In the genomic region with DNA sequence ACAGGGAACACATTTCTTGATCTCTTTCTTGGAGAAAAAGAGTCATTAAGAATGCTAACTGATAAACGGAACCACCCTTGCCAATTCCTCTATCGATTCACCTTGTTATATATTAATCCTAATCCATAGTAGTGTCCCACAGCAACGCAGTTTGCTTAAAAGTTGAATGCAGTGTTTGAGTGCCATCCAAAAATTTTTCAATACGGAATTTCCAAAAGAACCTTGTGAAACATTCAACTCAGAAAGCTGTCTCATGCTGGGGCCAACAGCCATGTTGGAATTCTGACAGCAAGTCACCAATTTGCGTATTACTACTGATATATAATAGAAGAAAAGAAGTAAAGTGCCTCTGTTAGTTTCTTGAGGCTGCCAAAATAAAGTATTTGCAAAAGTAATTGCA, we compare ENCODE assay signal across 21 cellular contexts. TPM values are rescaled to one million over a fixed set of nuclear protein-coding genes. Genes with fewer than 3 reads are reported as not detected.
DNase-seq lines count a peak whose midpoint lies in the region; ATAC-seq, FAIRE-seq and TF ChIP-seq lines count a peak whose summit lies in the region.
"Had no signal": no experiment of that assay in that cellular context is flagged by ENCODE, and none has a peak within 500 bp of the region (broad histone marks: within the 10 kb centered on the region; RNA-seq: fewer than 3 reads in every experiment).

No MANE protein-coding gene starts in this region.

- H3K9me3 ChIP-seq in A549 (no peaks in the 10 kb centered on the region), astrocyte (ENCODE audit: insufficient read depth, low read depth, low read length) (no peaks in the 10 kb centered on the region), transverse colon (no peaks in the 10 kb centered on the region)
- H3K9me3 ChIP-seq: BLaER1 had no signal

- no peaks in the 10 kb centered on the region for H3K79me2 ChIP-seq in astrocyte (ENCODE audit: insufficient read depth, low read length)

- H4K20me1 ChIP-seq in astrocyte (ENCODE audit: insufficient read depth, low read length): no peaks in the 10 kb centered on the region
- H4K20me1 ChIP-seq: BLaER1 had no signal

- peaks cover 30% of the 10 kb centered on the region for H3K4me1 Mint-ChIP-seq in astrocyte (ENCODE audit: low read depth, unreplicated experiment)
- peaks cover 55% of the 10 kb centered on the region for H3K4me1 Mint-ChIP-seq in nephron

- no peaks in the 10 kb centered on the region for H3K9me3 Mint-ChIP-seq in astrocyte (ENCODE audit: unreplicated experiment)
- H3K9me3 Mint-ChIP-seq in nephron: peaks cover 3% of the 10 kb centered on the region
- H3K9me3 Mint-ChIP-seq: CD14-positive monocyte; CD4-positive, alpha-beta memory T cell had no signal

- ATAC-seq in A549 (no peak), left lobe of liver (peak; percentile 43), GM18502 (IDR thresholded peaks at IDR 0.05; ENCODE audit: poor library complexity, unreplicated experiment) (no peak)
- ATAC-seq: GM12878 had no signal

- POLR2A ChIA-PET in A549 (lab: Yijun Ruan, JAX): no interaction called here

- 90% methylated on average over 5 of the region's 5 CpGs for WGBS in A549 (ENCODE audit: missing lambda C conversion rate)
- WGBS in transverse colon (ENCODE audit: low coverage in 1 of 2), 2 donors: 92 to 94% methylated on average over 5 of the region's 5 CpGs

- no peak overlapping the region for H2AFZ ChIP-seq in astrocyte (ENCODE audit: low read depth, low read length)
- H2AFZ ChIP-seq: GM23248 had no signal

- peaks cover 35% of the 10 kb centered on the region for H3K36me3 Mint-ChIP-seq in astrocyte (ENCODE audit: low read depth, unreplicated experiment)
- H3K36me3 Mint-ChIP-seq in nephron (ENCODE audit: low read depth): peaks cover 6% of the 10 kb centered on the region

- H3K4me1 ChIP-seq in A549 (peaks cover 80% of the 10 kb centered on the region), astrocyte (ENCODE audit: insufficient read depth, low read length) (peaks cover 6% of the 10 kb centered on the region), transverse colon (peaks cover 7 to 40% (median 29%) of the 10 kb centered on the region in 4 donors)

- H3K27ac Mint-ChIP-seq in astrocyte (ENCODE audit: unreplicated experiment) (peak overlapping the region; percentile 50), nephron (peak overlapping the region in 2 of 3 experiments; percentile 15 to 28)
- H3K27ac Mint-ChIP-seq: CD14-positive monocyte; CD4-positive, alpha-beta memory T cell had no signal

- no peak for TF ChIP-seq RAD21 in A549 (conservative IDR thresholded peaks at IDR 0.05 in 1 of 2, IDR thresholded peaks at IDR 0.05 in 1 of 2)

- H3K9ac ChIP-seq in astrocyte (ENCODE audit: low read length): no peak overlapping the region
- H3K9ac ChIP-seq: BLaER1, GM23248 had no signal

- no peaks in the 10 kb centered on the region for H3K27me3 ChIP-seq in astrocyte (ENCODE audit: insufficient read depth, low read length)
- H3K27me3 ChIP-seq in transverse colon: no peaks in the 10 kb centered on the region
- H3K27me3 ChIP-seq: BLaER1 had no signal

- no peaks in the 10 kb centered on the region for H3K36me3 ChIP-seq in astrocyte (ENCODE audit: insufficient read depth, low read length)
- H3K36me3 ChIP-seq in transverse colon: peaks cover 0 to 5% (median 0%) of the 10 kb centered on the region in 4 donors

- H3K4me3 ChIP-seq in A549 (no peak overlapping the region), astrocyte (ENCODE audit: insufficient read depth, low read depth, low read length) (no peak overlapping the region), transverse colon (no peak overlapping the region)
- H3K4me3 ChIP-seq: BLaER1, GM12878, GM23248 had no signal

- TF ChIP-seq EP300 in A549 (IDR thresholded peaks at IDR 0.05): no peak
- no peak for TF ChIP-seq EP300 in transverse colon (IDR thresholded peaks at IDR 0.05; ENCODE audit: low read depth)

- CTCF ChIA-PET in A549 (lab: Yijun Ruan, JAX): interaction anchor here (0.6 to 2.7 kb wide), 2 partner anchors 32 to 60 kb away, joined by 3 to 11 read pairs; no protein-coding TSS in a partner anchor

- intact Hi-C loops in transverse colon (cut with DNase I; ENCODE audit: low total_unique reads): no loop called here

- no peak for FAIRE-seq in A549 (lab: Jason Lieb, UNC)
- FAIRE-seq in astrocyte (lab: Jason Lieb, UNC): no peak
- FAIRE-seq: GM12878, GM19239, H54 had no signal

- DNase-seq in A549 (ENCODE audit: low read depth in 1 of 2, low spot score in 1 of 2) (no peak), astrocyte (ENCODE audit: low read depth) (no peak), left lobe of liver (ENCODE audit: low spot score) (peak; percentile 55), transverse colon (no peak), NCI-H2081 treated with DMSO at 0.1 percent for 48 hours (lab: John Stamatoyannopoulos, UW) (no peak), medulla oblongata (ENCODE audit: extremely low spot score) (no peak)
- DNase-seq: CD4-positive, alpha-beta memory T cell; DMS 273 treated with DMSO at 0.1 percent for 48 hours; DMS53; DND-41; EL; GM23248; HCEC 1CT had no signal

- TF ChIP-seq POLR2A in A549 (IDR thresholded peaks at IDR 0.05; ENCODE audit: low read length): no peak
- no peak for TF ChIP-seq POLR2A in transverse colon (IDR thresholded peaks at IDR 0.05)

- H3K4me3 Mint-ChIP-seq in astrocyte (ENCODE audit: unreplicated experiment) (no peak overlapping the region), nephron (no peak overlapping the region)
- H3K4me3 Mint-ChIP-seq: CD14-positive monocyte; CD4-positive, alpha-beta memory T cell had no signal

- H3K27ac ChIP-seq in A549 (peak overlapping the region; percentile 78 to 93; a peak in 5 of 6 replicates), astrocyte (ENCODE audit: low read depth, low read length) (no peak overlapping the region), transverse colon (no peak overlapping the region)
- H3K27ac ChIP-seq: 22Rv1, BLaER1, GM23248 had no signal

- H3K4me2 ChIP-seq in A549 (no peak overlapping the region), astrocyte (ENCODE audit: low read length) (no peak overlapping the region)
- H3K4me2 ChIP-seq: BLaER1 had no signal

- in situ Hi-C loops in transverse colon (cut with MboI; ENCODE audit: low pct_ligation_motif_present in 1 of 4, low pct_unique_long_range_greater_than_20kb in 1 of 4, low sequenced_read_pairs in 3 of 4): no loop called here

- H3K27me3 Mint-ChIP-seq in astrocyte (ENCODE audit: low read depth, unreplicated experiment) (no peaks in the 10 kb centered on the region), nephron (ENCODE audit: low read depth) (no peaks in the 10 kb centered on the region)
- H3K27me3 Mint-ChIP-seq: CD4-positive, alpha-beta memory T cell had no signal

- no peak for TF ChIP-seq CTCF in A549 (IDR thresholded peaks at IDR 0.05)
- TF ChIP-seq CTCF in astrocyte (IDR thresholded peaks at IDR 0.05; ENCODE audit: insufficient read depth, low read depth, low read length): no peak
- TF ChIP-seq CTCF in nephron (IDR thresholded peaks at IDR 0.05; ENCODE audit: unreplicated experiment in 3 of 3): no peak
- no peak for TF ChIP-seq CTCF in transverse colon (IDR thresholded peaks at IDR 0.05)

TF ChIP-seq in A549, 52 proteins besides CTCF, POLR2A, EP300 and RAD21 (continues in another document):
- TF ChIP-seq, protein P1, sequence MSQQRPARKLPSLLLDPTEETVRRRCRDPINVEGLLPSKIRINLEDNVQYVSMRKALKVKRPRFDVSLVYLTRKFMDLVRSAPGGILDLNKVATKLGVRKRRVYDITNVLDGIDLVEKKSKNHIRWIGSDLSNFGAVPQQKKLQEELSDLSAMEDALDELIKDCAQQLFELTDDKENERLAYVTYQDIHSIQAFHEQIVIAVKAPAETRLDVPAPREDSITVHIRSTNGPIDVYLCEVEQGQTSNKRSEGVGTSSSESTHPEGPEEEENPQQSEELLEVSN (IDR thresholded peaks at IDR 0.05; ENCODE audit: borderline replicate concordance, low read depth): no peak
- no peak for TF ChIP-seq HOXA7 (CRISPR knock-in tag; IDR thresholded peaks at IDR 0.05)
- TF ChIP-seq TP53 (CRISPR knock-in tag; IDR thresholded peaks at IDR 0.05): no peak
- TF ChIP-seq JUNB (IDR thresholded peaks at IDR 0.05): no peak
- TF ChIP-seq, protein P2, sequence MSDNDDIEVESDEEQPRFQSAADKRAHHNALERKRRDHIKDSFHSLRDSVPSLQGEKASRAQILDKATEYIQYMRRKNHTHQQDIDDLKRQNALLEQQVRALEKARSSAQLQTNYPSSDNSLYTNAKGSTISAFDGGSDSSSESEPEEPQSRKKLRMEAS (IDR thresholded peaks at IDR 0.05): no peak
- TF ChIP-seq, protein P3, sequence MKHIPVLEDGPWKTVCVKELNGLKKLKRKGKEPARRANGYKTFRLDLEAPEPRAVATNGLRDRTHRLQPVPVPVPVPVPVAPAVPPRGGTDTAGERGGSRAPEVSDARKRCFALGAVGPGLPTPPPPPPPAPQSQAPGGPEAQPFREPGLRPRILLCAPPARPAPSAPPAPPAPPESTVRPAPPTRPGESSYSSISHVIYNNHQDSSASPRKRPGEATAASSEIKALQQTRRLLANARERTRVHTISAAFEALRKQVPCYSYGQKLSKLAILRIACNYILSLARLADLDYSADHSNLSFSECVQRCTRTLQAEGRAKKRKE (CRISPR knock-in tag; IDR thresholded peaks at IDR 0.05; ENCODE audit: low read depth): no peak
- TF ChIP-seq PHF8 (IDR thresholded peaks at IDR 0.05; ENCODE audit: borderline replicate concordance, low read depth): no peak

RNA-seq across cellular contexts. Expression of a gene that starts 42.3 kb away (rescaled TPM):
- 341 and 360 TPM in 2 replicates for polyA plus RNA-seq in A549 (2011; rRNA removed)
- 322 and 418 TPM in 2 replicates for polyA plus RNA-seq in A549 (2012; cell fraction: cytosol; rRNA removed)
- 154 and 191 TPM in 2 replicates for polyA plus RNA-seq in A549 (2012; cell fraction: nucleus; rRNA removed)
- polyA plus RNA-seq in A549 (2017; fragmentation: RNase III; extraction: RNeasy Plus Mini Kit Qiagen cat#74134 plus additional on column Dnase treatment): 514 to 554 TPM (median 521 TPM) in 3 replicates
- 342 and 464 TPM in 2 replicates for polyA minus RNA-seq in A549 (2011; rRNA and poly(A)+ RNA removed)
- 122 and 132 TPM in 2 replicates for total RNA-seq in astrocyte
- 102 TPM for total RNA-seq in left lobe of liver
- 100 to 1,000 TPM in 2 of 4 donors, 10 to 100 TPM in 2; 33.3 to 125 (median 99.4) TPM for total RNA-seq in transverse colon

RNA-seq across cellular contexts. Expression of a gene that starts 45.2 kb away (rescaled TPM):
- polyA plus RNA-seq in A549 (2011; rRNA removed) (16.3 and 21.1 TPM in 2 replicates), A549 (2017; fragmentation: RNase III; extraction: RNeasy Plus Mini Kit Qiagen cat#74134 plus additional on column Dnase treatment) (13.7 to 16.6 TPM (median 15.3 TPM) in 3 replicates)
- 5.8 and 7.9 TPM in 2 replicates for polyA plus RNA-seq in A549 (2012; cell fraction: cytosol; rRNA removed)
- polyA plus RNA-seq in A549 (2012; cell fraction: nucleus; rRNA removed): 4.7 and 5.6 TPM in 2 replicates
- 3.9 and 4.7 TPM in 2 replicates for polyA minus RNA-seq in A549 (2011; rRNA and poly(A)+ RNA removed)
- total RNA-seq in astrocyte (9.5 and 12.7 TPM in 2 replicates), left lobe of liver (5.4 TPM), transverse colon (10 to 100 TPM in 3 of 4 donors, 1 to 10 TPM in 1; 5.0 to 82.3 (median 20.9) TPM)

Comparison
In these comparisons a context has a peak if more than half of its experiments do, and no peak if none do; other contexts are left out.
1. H3K27ac ChIP-seq: peak in A549 (2 of 2); none in astrocyte (single experiment) and transverse colon (0 of 4).